In genomic region chr20:47357296-47358051, GRCh38 we compare ENCODE assay signal across 1 cellular context.
A peak's percentile ranks its signal among the peaks of the same experiment; 100 is the strongest.
TF ChIP-seq lines count a peak whose summit lies in the region.

No MANE protein-coding gene starts in this region.

TF ChIP-seq in HepG2, 621 proteins besides CTCF, POLR2A, EP300 and RAD21 (continued from another document and continues in another):
- peak; percentile 78; the same call in 1 of the 2 replicates for TF ChIP-seq ZNF362 (CRISPR knock-in tag; IDR thresholded peaks at IDR 0.05; ENCODE audit: borderline replicate concordance)
- peak; percentile 60; the same call in 1 of the 2 replicates for TF ChIP-seq KDM1A (CRISPR knock-in tag; IDR thresholded peaks at IDR 0.05)
- no peak for TF ChIP-seq ZNF816 (CRISPR knock-in tag; IDR thresholded peaks at IDR 0.05; ENCODE audit: borderline replicate concordance)
- TF ChIP-seq NFATC3 (CRISPR knock-in tag; IDR thresholded peaks at IDR 0.05): peak; percentile 90
- peak; percentile 86 for TF ChIP-seq ZHX2 (IDR thresholded peaks at IDR 0.05; ENCODE audit: low read depth)
- peak; percentile 97 for TF ChIP-seq ZHX2 (CRISPR knock-in tag; IDR thresholded peaks at IDR 0.05; ENCODE audit: borderline replicate concordance)
- peak; percentile 94 for TF ChIP-seq ZNF564 (CRISPR knock-in tag; IDR thresholded peaks at IDR 0.05)
- peak; percentile 70; the same call in 1 of the 2 replicates for TF ChIP-seq CERS6 (CRISPR knock-in tag; IDR thresholded peaks at IDR 0.05)
- TF ChIP-seq HNRNPL (IDR thresholded peaks at IDR 0.05; ENCODE audit: low read depth, low read length): peak; percentile 62; the same call in 1 of the 2 replicates
- TF ChIP-seq ZNF318 (CRISPR knock-in tag; IDR thresholded peaks at IDR 0.05): 0 out of 2 replicates have a peak, but pooled peaks have one; percentile 83
- no peak for TF ChIP-seq RARG (CRISPR knock-in tag; IDR thresholded peaks at IDR 0.05; ENCODE audit: low read depth)
- peak; percentile 97 for TF ChIP-seq ZNF276 (CRISPR knock-in tag; IDR thresholded peaks at IDR 0.05; ENCODE audit: low read depth)
- peak; percentile 97 for TF ChIP-seq XBP1 (CRISPR knock-in tag; IDR thresholded peaks at IDR 0.05)
- TF ChIP-seq ZSCAN12 (CRISPR knock-in tag; IDR thresholded peaks at IDR 0.05): peak; percentile 98
- TF ChIP-seq NR2C2 (CRISPR knock-in tag; IDR thresholded peaks at IDR 0.05; ENCODE audit: borderline replicate concordance): peak; percentile 75
- TF ChIP-seq HDAC6 (IDR thresholded peaks at IDR 0.05; ENCODE audit: low read depth, low read length): 0 out of 2 replicates have a peak, but pooled peaks have one; percentile 59
- TF ChIP-seq IRF2 (CRISPR knock-in tag; IDR thresholded peaks at IDR 0.05): peak; percentile 99
- peak; percentile 89 for TF ChIP-seq ZNF609 (CRISPR knock-in tag; IDR thresholded peaks at IDR 0.05; ENCODE audit: borderline replicate concordance)
- peak; percentile 59 for TF ChIP-seq ZBTB7A (CRISPR knock-in tag; IDR thresholded peaks at IDR 0.05)
- peak; percentile 94 for TF ChIP-seq ZNF335 (CRISPR knock-in tag; IDR thresholded peaks at IDR 0.05)
- TF ChIP-seq ZNF235 (CRISPR knock-in tag; IDR thresholded peaks at IDR 0.05; ENCODE audit: borderline replicate concordance): peak; percentile 73; the same call in 1 of the 2 replicates
- no peak for TF ChIP-seq ZNF577 (CRISPR knock-in tag; IDR thresholded peaks at IDR 0.05; ENCODE audit: borderline replicate concordance, low read depth)
- TF ChIP-seq ZNF460 (CRISPR knock-in tag; IDR thresholded peaks at IDR 0.05; ENCODE audit: borderline replicate concordance): peak; percentile 31; the same call in 1 of the 2 replicates
- peak; percentile 100 for TF ChIP-seq PHF5A (CRISPR knock-in tag; IDR thresholded peaks at IDR 0.05; ENCODE audit: low read depth, unreplicated experiment)
- TF ChIP-seq SRSF9 (IDR thresholded peaks at IDR 0.05; ENCODE audit: borderline replicate concordance, insufficient read depth, low read depth, low read length, poor library complexity, severe bottlenecking): no peak
- peak; percentile 92 for TF ChIP-seq ZNF781 (CRISPR knock-in tag; IDR thresholded peaks at IDR 0.05; ENCODE audit: borderline replicate concordance, not compliant biosample characterization)
- TF ChIP-seq TCF7 (IDR thresholded peaks at IDR 0.05; ENCODE audit: low read depth): peak; percentile 50; the same call in 1 of the 2 replicates
- TF ChIP-seq NR2F1 (CRISPR knock-in tag; IDR thresholded peaks at IDR 0.05): no peak; a peak in 1 of 4 replicates
- no peak for TF ChIP-seq ATM (IDR thresholded peaks at IDR 0.05; ENCODE audit: borderline replicate concordance)
- peak; percentile 99 for TF ChIP-seq SALL2 (CRISPR knock-in tag; IDR thresholded peaks at IDR 0.05)
- TF ChIP-seq MED8 (CRISPR knock-in tag; IDR thresholded peaks at IDR 0.05; ENCODE audit: insufficient replicate concordance): peak; percentile 99
- peak; percentile 92 for TF ChIP-seq PHF8 (CRISPR knock-in tag; IDR thresholded peaks at IDR 0.05)
- TF ChIP-seq ADNP (CRISPR knock-in tag; IDR thresholded peaks at IDR 0.05): 0 out of 2 replicates have a peak, but pooled peaks have one; percentile 83
- TF ChIP-seq U2AF1 (optimal IDR thresholded peaks at IDR 0.05; ENCODE audit: low read depth, low read length): peak; percentile 16
